1 cellular context compared by ENCODE assay signal in the genomic region with DNA sequence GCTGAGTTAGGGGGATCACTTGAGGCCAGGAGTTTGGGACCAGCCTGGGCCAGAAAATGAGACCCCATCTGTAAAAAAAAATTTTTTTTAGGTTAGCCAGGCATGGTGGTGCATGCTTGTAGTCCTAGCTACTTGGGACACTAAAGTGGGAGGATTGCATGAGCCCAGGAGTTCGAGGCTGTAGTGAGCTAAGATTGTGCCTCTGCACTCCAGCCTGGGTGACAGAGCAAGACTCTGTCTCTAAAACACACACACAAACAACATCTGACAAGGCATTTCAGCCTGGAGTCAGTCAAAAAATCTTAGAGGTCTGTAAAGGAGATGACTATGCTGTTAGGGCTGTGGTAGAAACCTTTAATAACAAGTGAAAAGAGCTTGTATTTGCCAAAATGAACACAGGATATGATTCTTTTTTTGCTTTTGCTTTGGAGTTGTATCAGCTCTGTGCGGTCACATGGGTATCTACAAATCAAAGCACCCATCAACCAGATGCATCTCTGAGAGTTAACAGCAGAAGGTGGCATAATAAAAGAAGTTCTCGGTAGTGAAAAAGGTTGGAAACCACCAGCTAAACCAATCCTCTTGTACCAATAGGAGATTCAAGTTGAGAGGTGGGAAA.
TF ChIP-seq lines count a peak whose summit lies in the region.

No MANE protein-coding gene starts in this region.

TF ChIP-seq in K562, 482 proteins besides CTCF, POLR2A, EP300 and RAD21:
- TF ChIP-seq, protein P1, sequence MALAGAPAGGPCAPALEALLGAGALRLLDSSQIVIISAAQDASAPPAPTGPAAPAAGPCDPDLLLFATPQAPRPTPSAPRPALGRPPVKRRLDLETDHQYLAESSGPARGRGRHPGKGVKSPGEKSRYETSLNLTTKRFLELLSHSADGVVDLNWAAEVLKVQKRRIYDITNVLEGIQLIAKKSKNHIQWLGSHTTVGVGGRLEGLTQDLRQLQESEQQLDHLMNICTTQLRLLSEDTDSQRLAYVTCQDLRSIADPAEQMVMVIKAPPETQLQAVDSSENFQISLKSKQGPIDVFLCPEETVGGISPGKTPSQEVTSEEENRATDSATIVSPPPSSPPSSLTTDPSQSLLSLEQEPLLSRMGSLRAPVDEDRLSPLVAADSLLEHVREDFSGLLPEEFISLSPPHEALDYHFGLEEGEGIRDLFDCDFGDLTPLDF (CRISPR knock-in tag; IDR thresholded peaks at IDR 0.05) = 0 out of 2 replicates have a peak, but pooled peaks have one; percentile 34
- no peak for TF ChIP-seq ZNF143 (CRISPR knock-in tag; IDR thresholded peaks at IDR 0.05)
